In the genomic region with DNA sequence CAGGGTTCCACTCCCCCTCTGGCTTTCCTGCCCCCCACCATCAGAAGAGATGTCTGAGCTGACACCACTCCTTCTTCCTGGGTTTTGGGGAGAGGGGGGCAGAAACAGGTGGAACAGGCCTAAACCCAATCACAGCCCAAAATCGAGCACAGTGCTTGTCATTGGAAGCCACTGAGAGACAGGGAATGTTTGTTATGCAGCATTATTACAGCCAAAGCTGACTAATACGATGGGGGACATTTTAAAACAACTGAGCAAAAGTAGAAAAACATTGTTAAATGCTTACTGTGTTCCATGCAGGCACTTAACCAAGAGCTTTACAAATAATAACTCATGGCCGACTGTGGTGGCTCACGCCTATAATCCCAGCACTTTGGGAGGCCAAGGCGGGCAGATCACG, we compare ENCODE assay signal across 36 cellular contexts.
"Had no signal": no experiment of that assay in that cellular context is flagged by ENCODE, and none has a peak within 500 bp of the region (broad histone marks: within the 10 kb centered on the region; RNA-seq: fewer than 3 reads in every experiment).

No MANE protein-coding gene starts in this region.

- H3K9me3 ChIP-seq: adrenal gland had no signal

- H3K36me3 ChIP-seq: adrenal gland, cardiac muscle cell had no signal

- FAIRE-seq: TTC549 had no signal

- DNase-seq: activated B cell treated with CpG ODN at 0.5 μM for 24 hours; activated CD4-positive, alpha-beta memory T cell treated with anti-CD3 and anti-CD28 coated beads for 36 hours; activated CD4-positive, alpha-beta T cell treated with anti-CD3 and anti-CD28 coated beads for 4 hours; activated CD4-positive, alpha-beta T cell treated with anti-CD3 and anti-CD28 coated beads, Interleukin-2, amount 10 ng/mL, durations not matched to agents 24 days and 14 days; activated CD4-positive, alpha-beta T cell treated with anti-CD3 and anti-CD28 coated beads, Interleukin-2, amount 50 U/mL, for 1 hour; activated CD4-positive, alpha-beta T cell treated with anti-CD3 and anti-CD28 coated beads, Interleukin-2, amount 50 U/mL, for 4 hours; activated CD4-positive, CD25-positive, alpha-beta regulatory T cell treated with anti-CD3 and anti-CD28 coated beads, Interleukin-2, amount 50 U/mL, for 72 hours; activated CD8-positive, alpha-beta memory T cell treated with anti-CD3 and anti-CD28 coated beads, Interleukin-2, amount 50 U/mL, for 4 hours; activated CD8-positive, alpha-beta T cell treated with anti-CD3 and anti-CD28 coated beads for 36 hours; activated gamma-delta T cell treated with Interleukin-2 at 50 U/mL for 16 hours; activated naive CD4-positive, alpha-beta T cell; activated naive CD4-positive, alpha-beta T cell treated with anti-CD3 and anti-CD28 coated beads for 36 hours; activated naive CD4-positive, alpha-beta T cell treated with anti-CD3 and anti-CD28 coated beads, Interleukin-2, amount 50 U/mL, for 16 hours; activated naive CD8-positive, alpha-beta T cell treated with anti-CD3 and anti-CD28 coated beads for 36 hours; activated T-cell treated with anti-CD3 and anti-CD28 coated beads for 4 hours; activated T-cell treated with anti-CD3 and anti-CD28 coated beads, Interleukin-2, amount 50 U/mL, for 1 hour; activated T-cell treated with anti-CD3 and anti-CD28 coated beads, Interleukin-2, amount 50 U/mL, for 4 hours; activated T-cell treated with anti-CD3 and anti-CD28 coated beads, Interleukin-2, amount 50 U/mL, for 72 hours; amniotic stem cell; aorta; caudate nucleus; cerebellar nuclear complex; T-helper 1 cell; T-helper 2 cell; T-helper 9 cell had no signal

- H3K27ac Mint-ChIP-seq: activated B cell treated with CpG ODN at 0.5 μM for 24 hours; activated CD4-positive, alpha-beta memory T cell treated with anti-CD3 and anti-CD28 coated beads for 36 hours; activated CD4-positive, alpha-beta T cell treated with anti-CD3 and anti-CD28 coated beads, Interleukin-2, amount 10 ng/mL, durations not matched to agents 24 days and 14 days; activated CD8-positive, alpha-beta T cell treated with anti-CD3 and anti-CD28 coated beads for 36 hours; activated naive CD4-positive, alpha-beta T cell treated with anti-CD3 and anti-CD28 coated beads for 36 hours; activated naive CD4-positive, alpha-beta T cell treated with anti-CD3 and anti-CD28 coated beads, Interleukin-2, amount 50 U/mL, for 72 hours; activated naive CD8-positive, alpha-beta T cell treated with anti-CD3 and anti-CD28 coated beads for 36 hours; activated T-cell treated with anti-CD3 and anti-CD28 coated beads, Interleukin-2, amount 50 U/mL, for 72 hours; activated T-helper 1 cell treated with anti-CD3 and anti-CD28 coated beads, Interleukin-12 subunit alpha, Interleukin-12 subunit beta, Interleukin-2, Interleukin-4 antibody, amounts not matched to agents 30 ng/mL and 10 ng/mL and 1 ng/mL, durations not matched to agents 14 hours and 24 hours and 36 hours; activated T-helper 17 cell treated with anti-CD3 and anti-CD28 coated beads, Interleukin-2, amount 50 U/mL, for 72 hours; brain; T-helper 1 cell treated with Interleukin-12 subunit alpha and Interleukin-12 subunit beta and Interleukin-4 antibody, amounts not matched to agents 30 μg/mL and 1 μg/mL, for 36 hours; T-helper 2 cell treated with Interferon-gamma antibody and Interleukin-4, amounts not matched to agents 5 μg/mL and 100 μg/mL, for 36 hours had no signal

- H3K4me1 ChIP-seq: adrenal gland had no signal

- H3K4me3 Mint-ChIP-seq: activated B cell treated with CpG ODN at 0.5 μM for 24 hours; activated CD4-positive, alpha-beta memory T cell treated with anti-CD3 and anti-CD28 coated beads for 36 hours; activated CD4-positive, alpha-beta T cell treated with anti-CD3 and anti-CD28 coated beads, Interleukin-2, amount 10 ng/mL, durations not matched to agents 24 days and 14 days; activated CD8-positive, alpha-beta T cell treated with anti-CD3 and anti-CD28 coated beads for 36 hours; activated naive CD4-positive, alpha-beta T cell treated with anti-CD3 and anti-CD28 coated beads for 36 hours; activated naive CD8-positive, alpha-beta T cell treated with anti-CD3 and anti-CD28 coated beads for 36 hours; activated T-cell treated with anti-CD3 and anti-CD28 coated beads, Interleukin-2, amount 50 U/mL, for 4 hours; activated T-cell treated with anti-CD3 and anti-CD28 coated beads, Interleukin-2, amount 50 U/mL, for 72 hours; activated T-helper 1 cell treated with anti-CD3 and anti-CD28 coated beads, Interleukin-12 subunit alpha, Interleukin-12 subunit beta, Interleukin-2, Interleukin-4 antibody, amounts not matched to agents 30 ng/mL and 10 ng/mL and 1 ng/mL, durations not matched to agents 14 hours and 24 hours and 36 hours; activated T-helper 17 cell treated with anti-CD3 and anti-CD28 coated beads, Interleukin-2, amount 50 U/mL, for 72 hours; brain; central memory CD8-positive, alpha-beta T cell; T-helper 1 cell treated with Interleukin-12 subunit alpha and Interleukin-12 subunit beta and Interleukin-4 antibody, amounts not matched to agents 30 μg/mL and 1 μg/mL, for 36 hours; T-helper 2 cell treated with Interferon-gamma antibody and Interleukin-4, amounts not matched to agents 5 μg/mL and 100 μg/mL, for 36 hours had no signal

- H3K27ac ChIP-seq: adrenal gland, cardiac muscle cell, VCaP had no signal

- H3K9me3 Mint-ChIP-seq: activated CD4-positive, alpha-beta T cell treated with anti-CD3 and anti-CD28 coated beads, Interleukin-2, amount 10 ng/mL, durations not matched to agents 24 days and 14 days; activated CD8-positive, alpha-beta T cell treated with anti-CD3 and anti-CD28 coated beads for 36 hours; activated naive CD4-positive, alpha-beta T cell treated with anti-CD3 and anti-CD28 coated beads, Interleukin-2, amount 50 U/mL, for 72 hours; activated T-cell treated with anti-CD3 and anti-CD28 coated beads, Interleukin-2, amount 50 U/mL, for 4 hours; activated T-helper 17 cell treated with anti-CD3 and anti-CD28 coated beads, Interleukin-2, amount 50 U/mL, for 72 hours; central memory CD8-positive, alpha-beta T cell; T-helper 1 cell treated with Interleukin-12 subunit alpha and Interleukin-12 subunit beta and Interleukin-4 antibody, amounts not matched to agents 30 μg/mL and 1 μg/mL, for 36 hours had no signal

- H3K4me3 ChIP-seq: adrenal gland, cardiac muscle cell had no signal

- H3K27me3 ChIP-seq: adrenal gland, cardiac muscle cell had no signal

- ATAC-seq: activated CD8-positive, alpha-beta T cell treated with anti-CD3 and anti-CD28 coated beads for 36 hours; activated naive CD4-positive, alpha-beta T cell treated with anti-CD3 and anti-CD28 coated beads, Interleukin-2, amount 50 U/mL, for 72 hours; activated T-cell treated with anti-CD3 and anti-CD28 coated beads, Interleukin-2, amount 50 U/mL, for 4 hours; activated T-cell treated with anti-CD3 and anti-CD28 coated beads, Interleukin-2, amount 50 U/mL, for 72 hours; activated T-helper 17 cell treated with anti-CD3 and anti-CD28 coated beads, Interleukin-2, amount 50 U/mL, for 72 hours had no signal

- H3K4me1 Mint-ChIP-seq: activated B cell treated with CpG ODN at 0.5 μM for 24 hours; activated CD4-positive, alpha-beta T cell treated with anti-CD3 and anti-CD28 coated beads, Interleukin-2, amount 10 ng/mL, durations not matched to agents 24 days and 14 days; activated T-helper 17 cell treated with anti-CD3 and anti-CD28 coated beads, Interleukin-2, amount 50 U/mL, for 72 hours had no signal

- H3K36me3 Mint-ChIP-seq: activated CD4-positive, alpha-beta memory T cell treated with anti-CD3 and anti-CD28 coated beads for 36 hours; activated naive CD4-positive, alpha-beta T cell treated with anti-CD3 and anti-CD28 coated beads, Interleukin-2, amount 50 U/mL, for 72 hours; activated naive CD8-positive, alpha-beta T cell treated with anti-CD3 and anti-CD28 coated beads for 36 hours; brain had no signal

- H3K27me3 Mint-ChIP-seq: activated CD4-positive, alpha-beta T cell treated with anti-CD3 and anti-CD28 coated beads, Interleukin-2, amount 10 ng/mL, durations not matched to agents 24 days and 14 days had no signal
